In the genomic region with DNA sequence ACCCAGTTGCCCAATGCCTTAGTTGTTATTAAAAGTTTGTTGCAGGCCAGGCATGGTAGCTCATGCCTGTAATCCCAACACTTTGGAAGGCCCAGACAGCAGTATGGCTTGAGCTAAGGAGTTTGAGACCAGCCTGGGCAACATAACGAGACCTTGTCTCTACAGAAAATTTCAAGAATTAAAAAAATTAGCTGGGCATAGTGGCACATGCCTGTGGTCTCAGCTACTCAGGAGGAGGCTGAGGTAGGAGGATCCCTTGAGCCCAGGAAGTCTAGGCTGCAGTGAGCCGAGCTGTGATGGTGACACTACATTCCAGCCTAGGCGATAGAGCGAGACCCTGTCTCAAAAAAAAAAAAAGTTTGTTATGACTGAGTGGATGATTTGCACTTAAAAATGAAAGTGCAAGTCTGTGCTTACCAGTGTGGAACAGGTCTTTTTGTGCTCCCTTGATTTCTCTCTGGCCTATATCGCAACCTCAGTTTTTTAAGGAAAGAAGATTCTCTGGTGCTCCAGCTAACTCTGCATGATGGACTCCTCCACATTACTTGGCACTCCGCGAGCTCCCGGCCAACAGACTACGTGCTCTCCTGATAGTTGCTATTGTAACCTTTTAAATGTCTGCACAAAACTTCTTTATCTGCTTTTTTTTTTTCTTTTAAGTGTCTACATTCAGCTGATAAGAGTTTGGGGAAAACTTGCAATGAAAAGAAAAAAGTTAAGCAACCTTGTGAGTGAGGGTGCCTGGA, we compare ENCODE assay signal across 17 cellular contexts.
DNase-seq lines count a peak whose midpoint lies in the region; ATAC-seq and TF ChIP-seq lines count a peak whose summit lies in the region.
"Had no signal": no experiment of that assay in that cellular context is flagged by ENCODE, and none has a peak within 500 bp of the region (broad histone marks: within the 10 kb centered on the region; RNA-seq: fewer than 3 reads in every experiment).

No MANE protein-coding gene starts in this region.

- ATAC-seq in GM19395 (IDR thresholded peaks at IDR 0.05; ENCODE audit: unreplicated experiment): peak; percentile 68
- ATAC-seq in HG02885 (IDR thresholded peaks at IDR 0.05; ENCODE audit: poor library complexity, unreplicated experiment): peak; percentile 75
- ATAC-seq: HCT116 had no signal

- H3K9ac ChIP-seq in OCI-LY3 (ENCODE audit: low read length): peak overlapping the region; percentile 4; the same call in 1 of the 2 replicates

- peaks cover 7% of the 10 kb centered on the region for H3K36me3 ChIP-seq in OCI-LY3 (replicated peaks; ENCODE audit: low read depth, low read length)
- H3K36me3 ChIP-seq: adrenal gland had no signal

- H4K20me1 ChIP-seq in OCI-LY3 (ENCODE audit: insufficient read depth, low read length): no peaks in the 10 kb centered on the region

- no peaks in the 10 kb centered on the region for H3K27me3 ChIP-seq in OCI-LY3 (ENCODE audit: low read depth, low read length)
- H3K27me3 ChIP-seq: adrenal gland, SJCRH30 had no signal

- peak overlapping the region; percentile 62 for H3K4me2 ChIP-seq in OCI-LY3 (ENCODE audit: low read length)

- DNase-seq in ACHN: peak; percentile 40
- DNase-seq in GM19238 (ENCODE audit: insufficient read length, low spot score): no peak
- DNase-seq in amniotic stem cell (lab: John Stamatoyannopoulos, UW): no peak
- no peak for DNase-seq in D341Med (ENCODE audit: low spot score)
- no peak for DNase-seq in activated T-cell treated with anti-CD3 and anti-CD28 coated beads for 4 hours
- DNase-seq: activated CD8-positive, alpha-beta memory T cell treated with anti-CD3 and anti-CD28 coated beads, Interleukin-2, amount 50 U/mL, for 48 hours; adrenal gland; Calu3; left ventricle myocardium inferior; NCI-H1092; NCI-H510A treated with DMSO at 0.1 percent for 48 hours; SJCRH30 had no signal

- TF ChIP-seq CTCF in OCI-LY3 (IDR thresholded peaks at IDR 0.05; ENCODE audit: low read depth, low read length): no peak

- H3K9me3 ChIP-seq in OCI-LY3 (ENCODE audit: insufficient read depth, low read length): no peaks in the 10 kb centered on the region
- H3K9me3 ChIP-seq: adrenal gland, left ventricle myocardium inferior, SJCRH30 had no signal

- peak overlapping the region; percentile 50 for H3K27ac ChIP-seq in OCI-LY3 (ENCODE audit: low read length)
- H3K27ac ChIP-seq: adrenal gland, left ventricle myocardium inferior, SJCRH30, skin epidermis had no signal

- H3K4me1 ChIP-seq in OCI-LY3 (ENCODE audit: low read length): peaks cover 25% of the 10 kb centered on the region
- H3K4me1 ChIP-seq: adrenal gland, left ventricle myocardium inferior, SJCRH30 had no signal

- peak overlapping the region; percentile 28; the same call in 1 of the 2 replicates for H3K4me3 ChIP-seq in OCI-LY3 (ENCODE audit: low read length)
- H3K4me3 ChIP-seq: adrenal gland, left ventricle myocardium inferior, SJCRH30, skin epidermis had no signal

- in situ Hi-C loops in ACHN (cut with HindIII; ENCODE audit: low pct_ligation_motif_present, low pct_unique_long_range_greater_than_20kb, low sequenced_read_pairs): no loop called here

- H3K79me2 ChIP-seq in OCI-LY3 (ENCODE audit: low read length): no peaks in the 10 kb centered on the region

- H2AFZ ChIP-seq in OCI-LY3 (ENCODE audit: low read depth, low read length): no peak overlapping the region
